Comparison of ENCODE assay signal across 10 cellular contexts in genomic region chr12:101086490-101086889, GRCh38.
DNase-seq lines count a peak whose midpoint lies in the region; ATAC-seq, FAIRE-seq and TF ChIP-seq lines count a peak whose summit lies in the region.
"Had no signal": no experiment of that assay in that cellular context is flagged by ENCODE, and none has a peak within 500 bp of the region (broad histone marks: within the 10 kb centered on the region; RNA-seq: fewer than 3 reads in every experiment).

No MANE protein-coding gene starts in this region.

- H3K27me3 Mint-ChIP-seq in stimulated activated naive B cell treated with anti-CD40 and anti-IgM and Interleukin-4, amounts not matched to agents 10 μg/mL and 1 μg/mL and 100 μg/mL, for 72 hours, result peaks cover 0 to 5% of the 10 kb centered on the region in 2 donors

- CTCF ChIA-PET in HepG2 (lab: Yijun Ruan, JAX; ENCODE audit: low intra/inter-chr PET ratio, low total read pairs), result no interaction called here

- DNase-seq in stimulated activated CD4-positive, alpha-beta T cell treated with anti-CD3 and anti-CD28 coated beads, Interleukin-15, amount 100 ng/mL, for 24 hours, result peak; percentile 2
- DNase-seq in stimulated activated CD4-positive, alpha-beta T cell treated with anti-CD3 and anti-CD28 coated beads, Interleukin-2, amount 100 ng/mL, for 48 hours, result no peak
- no peak for DNase-seq in SK-N-MC (ENCODE audit: low read depth, low spot score)
- peak; percentile 10 for DNase-seq in fibroblast of villous mesenchyme (ENCODE audit: low read depth)
- DNase-seq in urothelium cell line (ENCODE audit: low spot score), result peak; percentile 4
- no peak for DNase-seq in T1000 (lab: John Stamatoyannopoulos, UW)
- DNase-seq in HepG2 (ENCODE audit: low spot score), result no peak
- no peak for DNase-seq in stimulated activated naive B cell treated with anti-CD40 and anti-IgM and Interleukin-4, amounts not matched to agents 10 μg/mL and 1 μg/mL and 100 μg/mL, for 72 hours
- DNase-seq: uterus had no signal

- H3K9me3 ChIP-seq in SK-N-MC (ENCODE audit: low read depth, low read length) (no peaks in the 10 kb centered on the region), HepG2 (ENCODE audit: low read length) (no peaks in the 10 kb centered on the region)
- H3K9me3 ChIP-seq: uterus had no signal

- no peak overlapping the region for H3K4me2 ChIP-seq in HepG2 (ENCODE audit: low read depth, low read length)

- intact Hi-C loops in HepG2 (cut with micrococcal nuclease; ENCODE audit: unreplicated experiment), result no loop called here

- no peak overlapping the region for H3K4me3 Mint-ChIP-seq in stimulated activated naive B cell treated with anti-CD40 and anti-IgM and Interleukin-4, amounts not matched to agents 10 μg/mL and 1 μg/mL and 100 μg/mL, for 72 hours

- peaks cover 4% of the 10 kb centered on the region in 2 donors for H3K9me3 Mint-ChIP-seq in stimulated activated naive B cell treated with anti-CD40 and anti-IgM and Interleukin-4, amounts not matched to agents 10 μg/mL and 1 μg/mL and 100 μg/mL, for 72 hours

- H3K79me2 ChIP-seq in HepG2 (ENCODE audit: insufficient read depth, low read length), result no peaks in the 10 kb centered on the region

- no peak for TF ChIP-seq RAD21 in HepG2 (CRISPR knock-in tag; IDR thresholded peaks at IDR 0.05)

- H3K36me3 ChIP-seq in SK-N-MC (ENCODE audit: insufficient read depth, low read length) (no peaks in the 10 kb centered on the region), HepG2 (replicated peaks in 1 of 2; ENCODE audit: control insufficient read depth in 1 of 2, insufficient read depth in 2 of 2, low read length in 2 of 2) (no peaks in the 10 kb centered on the region)
- H3K36me3 ChIP-seq: uterus had no signal

- TF ChIP-seq CTCF in fibroblast of villous mesenchyme (IDR thresholded peaks at IDR 0.05; ENCODE audit: insufficient read depth, low read depth, low read length) (no peak), HepG2 (CRISPR knock-in tag; IDR thresholded peaks at IDR 0.05) (no peak)

- H3K27ac Mint-ChIP-seq in stimulated activated naive B cell treated with anti-CD40 and anti-IgM and Interleukin-4, amounts not matched to agents 10 μg/mL and 1 μg/mL and 100 μg/mL, for 72 hours, result no peak overlapping the region

- in situ Hi-C loops in HepG2 (cut with HindIII; ENCODE audit: extremely low pct_ligation_motif_present, low pct_unique_long_range_greater_than_20kb), result no loop called here

- H3K9ac ChIP-seq in SK-N-MC (ENCODE audit: insufficient read length) (no peak overlapping the region), HepG2 (ENCODE audit: insufficient read depth, low read depth, low read length) (no peak overlapping the region)

- FAIRE-seq in urothelium cell line (lab: Jason Lieb, UNC), result no peak
- no peak for FAIRE-seq in HepG2 (lab: Jason Lieb, UNC)
- FAIRE-seq: GM18507 had no signal

- H3K4me1 Mint-ChIP-seq in stimulated activated naive B cell treated with anti-CD40 and anti-IgM and Interleukin-4, amounts not matched to agents 10 μg/mL and 1 μg/mL and 100 μg/mL, for 72 hours, result peaks cover 0 to 3% of the 10 kb centered on the region in 2 donors

- H3K4me3 ChIP-seq in SK-N-MC, result peak overlapping the region; percentile 47
- no peak overlapping the region for H3K4me3 ChIP-seq in fibroblast of villous mesenchyme (ENCODE audit: low read depth, low read length)
- no peak overlapping the region for H3K4me3 ChIP-seq in HepG2 (replicated peaks in 1 of 3; ENCODE audit: insufficient read depth in 1 of 3, low read depth in 2 of 3, low read length in 3 of 3)
- H3K4me3 ChIP-seq: uterus had no signal

- H3K36me3 Mint-ChIP-seq in stimulated activated naive B cell treated with anti-CD40 and anti-IgM and Interleukin-4, amounts not matched to agents 10 μg/mL and 1 μg/mL and 100 μg/mL, for 72 hours, result no peaks in the 10 kb centered on the region

- peaks cover 0 to 10% of the 10 kb centered on the region in 2 experiments; a peak in 1 of 5 replicates for H3K27me3 ChIP-seq in HepG2 (ENCODE audit: control insufficient read depth in 1 of 2, insufficient read depth in 2 of 2, low read length in 2 of 2)
- H3K27me3 ChIP-seq: uterus had no signal

- no peak for ATAC-seq in HepG2
- ATAC-seq in stimulated activated naive B cell treated with anti-CD40 and anti-IgM and Interleukin-4, amounts not matched to agents 10 μg/mL and 1 μg/mL and 100 μg/mL, for 72 hours (replicated peaks), result no peak

- H3K4me1 ChIP-seq in HepG2 (ENCODE audit: insufficient read depth, low read length), result no peaks in the 10 kb centered on the region
- H3K4me1 ChIP-seq: uterus had no signal

- BruUV-seq in HepG2 (replicated peaks; lab: Mats Ljungman, UMichigan), result no TSS peak

- no peaks in the 10 kb centered on the region for H4K20me1 ChIP-seq in HepG2 (ENCODE audit: insufficient read depth, low read length)

- H2AFZ ChIP-seq in HepG2 (ENCODE audit: low read length), result no peak overlapping the region

- no peak for TF ChIP-seq POLR2A in HepG2 (IDR thresholded peaks at IDR 0.05; ENCODE audit: insufficient read depth in 1 of 2, low read depth in 2 of 2, low read length in 2 of 2)

- WGBS in HepG2 (ENCODE audit: low lambda C conversion rate), result 0% methylated on average over 9 of the region's 9 CpGs

- TF ChIP-seq EP300 in HepG2 (IDR thresholded peaks at IDR 0.05; ENCODE audit: low read depth in 2 of 2, low read length in 2 of 2) (no peak), HepG2 (CRISPR knock-in tag; IDR thresholded peaks at IDR 0.05; ENCODE audit: borderline replicate concordance) (no peak)

- H3K27ac ChIP-seq in SK-N-MC (no peak overlapping the region), HepG2 (ENCODE audit: extremely low read length, insufficient read depth, low read length) (no peak overlapping the region)
- H3K27ac ChIP-seq: uterus had no signal

- POLR2A ChIA-PET in HepG2 (lab: Yijun Ruan, JAX), result no interaction called here

TF ChIP-seq in HepG2, 621 proteins besides CTCF, POLR2A, EP300 and RAD21:
- TF ChIP-seq ZNF747 (CRISPR knock-in tag; IDR thresholded peaks at IDR 0.05; ENCODE audit: borderline replicate concordance), result no peak
- TF ChIP-seq ZNF7 (CRISPR knock-in tag; IDR thresholded peaks at IDR 0.05), result no peak
- no peak for TF ChIP-seq ZEB1 (IDR thresholded peaks at IDR 0.05; ENCODE audit: insufficient replicate concordance, low read depth)
- no peak for TF ChIP-seq NR2F1 (CRISPR knock-in tag; IDR thresholded peaks at IDR 0.05)
- no peak for TF ChIP-seq RFXAP (CRISPR knock-in tag; IDR thresholded peaks at IDR 0.05; ENCODE audit: borderline replicate concordance)
- no peak for TF ChIP-seq ZNF569 (CRISPR knock-in tag; IDR thresholded peaks at IDR 0.05; ENCODE audit: borderline replicate concordance)
- TF ChIP-seq ZNF343 (CRISPR knock-in tag; IDR thresholded peaks at IDR 0.05), result no peak
- TF ChIP-seq ZKSCAN8 (CRISPR knock-in tag; IDR thresholded peaks at IDR 0.05; ENCODE audit: borderline replicate concordance), result no peak
- TF ChIP-seq ZNF282 (IDR thresholded peaks at IDR 0.05; ENCODE audit: partially characterized antibody), result no peak
- TF ChIP-seq NFE2L2 (IDR thresholded peaks at IDR 0.05; ENCODE audit: low read length), result no peak
- TF ChIP-seq GZF1 (CRISPR knock-in tag; IDR thresholded peaks at IDR 0.05), result no peak
- TF ChIP-seq ONECUT2 (CRISPR knock-in tag; IDR thresholded peaks at IDR 0.05), result no peak
- TF ChIP-seq ZNF501 (CRISPR knock-in tag; IDR thresholded peaks at IDR 0.05), result no peak
- no peak for TF ChIP-seq RNF2 (conservative IDR thresholded peaks at IDR 0.05; ENCODE audit: low read depth)
- TF ChIP-seq THAP11 (CRISPR knock-in tag; IDR thresholded peaks at IDR 0.05), result no peak
- no peak for TF ChIP-seq MYPOP (CRISPR knock-in tag; IDR thresholded peaks at IDR 0.05)
- no peak for TF ChIP-seq ZNF549 (CRISPR knock-in tag; IDR thresholded peaks at IDR 0.05)
- no peak for TF ChIP-seq MATR3 (CRISPR knock-in tag; IDR thresholded peaks at IDR 0.05)

Comparison
In these comparisons a context has a peak if more than half of its experiments do, and no peak if none do; other contexts are left out.
1. DNase-seq: peak in stimulated activated CD4-positive, alpha-beta T cell treated with anti-CD3 and anti-CD28 coated beads, Interleukin-15, amount 100 ng/mL, for 24 hours (single experiment), fibroblast of villous mesenchyme (single experiment) and urothelium cell line (single experiment); none in stimulated activated CD4-positive, alpha-beta T cell treated with anti-CD3 and anti-CD28 coated beads, Interleukin-2, amount 100 ng/mL, for 48 hours (0 of 2), SK-N-MC (single experiment), T1000 (single experiment), HepG2 (single experiment) and stimulated activated naive B cell treated with anti-CD40 and anti-IgM and Interleukin-4, amounts not matched to agents 10 μg/mL and 1 μg/mL and 100 μg/mL, for 72 hours (single experiment).